Comparison of ENCODE assay signal across 8 cellular contexts in the genomic region with DNA sequence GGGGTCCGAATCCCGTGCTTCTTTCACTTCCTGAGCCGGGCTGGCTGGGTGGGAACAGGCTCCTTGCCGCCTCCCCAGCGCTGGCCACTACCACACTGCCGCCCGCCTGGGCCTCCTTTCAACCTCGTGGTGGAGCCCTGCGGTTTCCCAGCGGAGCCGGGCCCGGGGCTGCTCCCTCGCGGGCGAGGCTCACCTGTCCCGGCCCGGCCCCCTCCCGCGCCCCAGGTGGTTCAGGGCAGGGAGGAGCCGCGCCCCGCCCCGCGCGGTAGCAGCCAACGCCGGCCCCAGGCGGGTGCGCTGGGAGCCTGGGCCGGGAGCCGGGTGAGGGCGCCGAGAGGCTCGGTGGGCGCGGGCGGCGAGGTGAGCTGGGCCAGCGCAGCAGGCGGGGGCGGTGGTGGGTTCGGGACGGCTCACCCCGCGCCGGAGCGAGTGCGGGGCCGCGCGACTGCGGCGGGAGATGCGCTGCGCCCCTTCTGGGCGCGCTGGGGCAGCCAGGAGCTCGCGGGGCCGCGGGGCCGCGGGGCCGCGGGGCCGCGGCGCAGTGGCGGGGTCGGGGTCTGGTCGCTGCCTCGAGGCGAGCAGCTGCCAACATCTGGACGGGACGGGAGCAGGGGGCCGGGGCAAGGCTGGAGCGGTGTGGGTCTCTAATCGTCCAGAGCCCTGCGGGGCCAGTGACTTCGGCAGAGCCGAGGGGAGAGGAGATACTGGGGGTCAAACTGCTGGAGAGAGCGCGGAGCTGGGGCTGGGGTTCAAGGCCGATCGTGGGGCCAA. TPM values are rescaled to one million over a fixed set of nuclear protein-coding genes. Genes with fewer than 3 reads are reported as not detected.
DNase-seq lines count a peak whose midpoint lies in the region; ATAC-seq and TF ChIP-seq lines count a peak whose summit lies in the region.

A gene with protein sequence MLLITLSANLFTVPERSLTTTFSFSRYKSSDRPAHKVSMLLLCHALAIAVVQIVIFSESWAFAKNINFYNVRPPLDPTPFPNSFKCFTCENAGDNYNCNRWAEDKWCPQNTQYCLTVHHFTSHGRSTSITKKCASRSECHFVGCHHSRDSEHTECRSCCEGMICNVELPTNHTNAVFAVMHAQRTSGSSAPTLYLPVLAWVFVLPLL (plus strand): TSS at position 258 of the 771 bp plus-strand sequence. CDS start 92,250 bp downstream, outside the sequence.

- H3K36me3 ChIP-seq in brain microvascular endothelial cell (replicated peaks): no peaks in the 10 kb centered on the region
- no peaks in the 10 kb centered on the region for H3K36me3 ChIP-seq in muscle layer of duodenum (ENCODE audit: control insufficient read depth in 1 of 2, insufficient read depth in 2 of 2, low read length in 2 of 2)
- no peaks in the 10 kb centered on the region for H3K36me3 ChIP-seq in SJCRH30

- H3K4me3 ChIP-seq in brain microvascular endothelial cell (ENCODE audit: low read depth, low read length) (peak within 1 kb of the TSS; percentile 30), muscle layer of duodenum (ENCODE audit: low read depth in 1 of 2, low read length in 2 of 2) (peak within 1 kb of the TSS; percentile 21 to 41), SJCRH30 (no peak within 1 kb of the TSS)

- H3K4me1 ChIP-seq in muscle layer of duodenum (ENCODE audit: control insufficient read depth in 1 of 2, insufficient read depth in 2 of 2, low read length in 2 of 2): peaks cover 0 to 4% of the 10 kb centered on the region in 2 donors
- no peaks in the 10 kb centered on the region for H3K4me1 ChIP-seq in SJCRH30

- peak; percentile 28 for DNase-seq in NCI-H82 (lab: John Stamatoyannopoulos, UW)
- no peak for DNase-seq in NCI-H82 treated with DMSO at 0.1 percent for 48 hours (lab: John Stamatoyannopoulos, UW; ENCODE audit: unreplicated experiment)
- no peak for DNase-seq in brain microvascular endothelial cell
- DNase-seq in Ammon's horn (ENCODE audit: low spot score): no peak
- DNase-seq in SJCRH30: no peak

- H3K27ac ChIP-seq in brain microvascular endothelial cell (no peak within 1 kb of the TSS), muscle layer of duodenum (ENCODE audit: low read length) (no peak within 1 kb of the TSS), SJCRH30 (no peak within 1 kb of the TSS)

- H3K27me3 ChIP-seq in brain microvascular endothelial cell (replicated peaks) (peaks cover 19% of the 10 kb centered on the region), muscle layer of duodenum (ENCODE audit: low read depth, low read length) (peaks cover 11% of the 10 kb centered on the region), SJCRH30 (no peaks in the 10 kb centered on the region)

- H3K9me3 ChIP-seq in muscle layer of duodenum (ENCODE audit: control insufficient read depth in 1 of 2, low read length in 2 of 2) (no peaks in the 10 kb centered on the region), SJCRH30 (replicated peaks) (no peaks in the 10 kb centered on the region)

- TF ChIP-seq CTCF in LNCAP (IDR thresholded peaks at IDR 0.05) (peak; percentile 39), brain microvascular endothelial cell (IDR thresholded peaks at IDR 0.05; ENCODE audit: low read depth, low read length, missing control alignments) (no peak)

- ATAC-seq in GM21786 (IDR thresholded peaks at IDR 0.05; ENCODE audit: unreplicated experiment): peak; percentile 43

- in situ Hi-C loops in brain microvascular endothelial cell (cut with HindIII; ENCODE audit: low pct_ligation_motif_present, low sequenced_read_pairs): no loop called here

RNA-seq across cellular contexts. Expression of the gene that starts here (rescaled TPM):
- not detected in 2 replicates for total RNA-seq in SJCRH30 (2014; rRNA removed; shearing (Covaris generic))
